2 cellular contexts compared by ENCODE assay signal in genomic region chr20:44653536-44653935, GRCh38.
TF ChIP-seq lines count a peak whose summit lies in the region.

No MANE protein-coding gene starts in this region.

TF ChIP-seq in H1, 55 proteins besides CTCF, POLR2A, EP300 and RAD21 (continued from another document):
- TF ChIP-seq TAF7 (optimal IDR thresholded peaks at IDR 0.05; ENCODE audit: borderline replicate concordance, low read depth, low read length) (no peak), SAP30 (IDR thresholded peaks at IDR 0.05; ENCODE audit: insufficient read depth, insufficient replicate concordance, low read length) (no peak), ATF3 (IDR thresholded peaks at IDR 0.05; ENCODE audit: insufficient read depth, low read depth, low read length) (no peak), SUZ12 (IDR thresholded peaks at IDR 0.05; ENCODE audit: low read length) (no peak), CTBP2 (IDR thresholded peaks at IDR 0.05; ENCODE audit: borderline replicate concordance, insufficient read depth, insufficient read length, low read length) (no peak), CREB1 (IDR thresholded peaks at IDR 0.05) (no peak), CHD1 (IDR thresholded peaks at IDR 0.05; ENCODE audit: low read depth, low read length) (no peak), EGR1 (IDR thresholded peaks at IDR 0.05; ENCODE audit: borderline replicate concordance, low read depth, low read length) (no peak)

TF ChIP-seq in GM12891, 5 proteins besides CTCF, POLR2A, EP300 and RAD21 (continued from another document):
- TF ChIP-seq SPI1 (IDR thresholded peaks at IDR 0.05; ENCODE audit: low read depth, low read length), result no peak
